2 cellular contexts compared by ENCODE assay signal in genomic region chr16:11420067-11420466, GRCh38.
DNase-seq lines count a peak whose midpoint lies in the region; ATAC-seq, FAIRE-seq and TF ChIP-seq lines count a peak whose summit lies in the region.
"Not testable (repeated sequence)": the region's sequence is repeated elsewhere in the genome, so short reads cannot be mapped to it uniquely, and the experiment has no call there.

No MANE protein-coding gene starts in this region.

- TF ChIP-seq RAD21 in K562 (CRISPR knock-in tag; conservative IDR thresholded peaks at IDR 0.05 in 1 of 2, IDR thresholded peaks at IDR 0.05 in 1 of 2), result not testable (repeated sequence)

- not testable (repeated sequence) for H3K36me3 ChIP-seq in HEK293 (ENCODE audit: control insufficient read depth in 2 of 2, insufficient read depth in 1 of 2, low read length in 2 of 2); K562 (ENCODE audit: control insufficient read depth, insufficient read depth, low read length)

- H3K4me3 ChIP-seq in HEK293 (ENCODE audit: low read depth, low read length); K562: not testable (repeated sequence)

- not testable (repeated sequence) for H3K79me2 ChIP-seq in K562 (ENCODE audit: control insufficient read depth, insufficient read depth, low read length)

- not testable (repeated sequence) for BruUV-seq in K562 (replicated peaks; lab: Mats Ljungman, UMichigan)

- H3K27ac ChIP-seq in HEK293 (ENCODE audit: extremely low read depth, low read depth, low read length); K562 (ENCODE audit: extremely low read depth, low read depth, low read length): not testable (repeated sequence)

- TF ChIP-seq EP300 in K562 (IDR thresholded peaks at IDR 0.05; ENCODE audit: low read length), result not testable (repeated sequence)

- DNase-seq in K562 (ENCODE audit: extremely low read depth in 1 of 4, low spot score in 3 of 4), result not testable (repeated sequence)

- CTCF ChIA-PET in HEK293 (lab: Yijun Ruan, JAX); K562 (lab: Yijun Ruan, JAX; ENCODE audit: low intra/inter-chr PET ratio): not testable (repeated sequence)

- not testable (repeated sequence) for H4K20me1 ChIP-seq in K562 (replicated peaks; ENCODE audit: control insufficient read depth, insufficient read depth, low read length)

- H3K4me2 ChIP-seq in K562 (ENCODE audit: insufficient read depth, low read length), result not testable (repeated sequence)

- in situ Hi-C loops in K562 (cut with MboI), result not testable (repeated sequence)

- intact Hi-C loops in K562 (cut with micrococcal nuclease), result not testable (repeated sequence)

- H3K9me1 ChIP-seq in K562 (ENCODE audit: control insufficient read depth, insufficient read depth, low read length), result not testable (repeated sequence)

- H2AFZ ChIP-seq in K562 (ENCODE audit: low read depth, low read length), result not testable (repeated sequence)

- POLR2A ChIA-PET in HEK293 (lab: Yijun Ruan, JAX); K562 (lab: Yijun Ruan, JAX): not testable (repeated sequence)

- TF ChIP-seq CTCF in HEK293 (tag by site-specific recombination; IDR thresholded peaks at IDR 0.05); K562 (IDR thresholded peaks at IDR 0.05 in 2 of 3, conservative IDR thresholded peaks at IDR 0.05 in 1 of 3; ENCODE audit: insufficient read depth in 2 of 3, low read depth in 1 of 3, low read length in 3 of 3): not testable (repeated sequence)

- H3K9ac ChIP-seq in K562 (ENCODE audit: insufficient read depth in 1 of 2, low read depth in 2 of 2, low read length in 2 of 2), result not testable (repeated sequence)

- not testable (repeated sequence) for H3K4me1 ChIP-seq in HEK293 (ENCODE audit: control insufficient read depth, insufficient read depth, low read length)
- H3K4me1 ChIP-seq in K562 (replicated peaks in 1 of 2; ENCODE audit: control insufficient read depth in 2 of 2, insufficient read depth in 2 of 2, low read length in 2 of 2), result peaks cover 0 to 18% of the 10 kb centered on the region in 2 experiments; a peak in 2 of 5 replicates

- not testable (repeated sequence) for ATAC-seq in K562

- H3K27me3 ChIP-seq in K562 (ENCODE audit: control insufficient read depth in 2 of 2, insufficient read depth in 2 of 2, low read length in 2 of 2), result peaks cover 24 to 65% of the 10 kb centered on the region in 2 experiments; a peak in 4 of 5 replicates

- TF ChIP-seq POLR2A in K562 (conservative IDR thresholded peaks at IDR 0.05), result not testable (repeated sequence)

- not testable (repeated sequence) for FAIRE-seq in K562 (lab: Jason Lieb, UNC)

- WGBS in K562 (ENCODE audit: insufficient coverage, low coverage, missing lambda C conversion rate), result no CpG with 5 or more reads among the region's 4 CpGs

- not testable (repeated sequence) for H3K9me3 ChIP-seq in HEK293 (ENCODE audit: control insufficient read depth, insufficient read depth, low read depth, low read length); K562 (replicated peaks; ENCODE audit: control insufficient read depth, insufficient read depth, low read depth, low read length)

TF ChIP-seq in HEK293, 187 proteins besides CTCF, POLR2A, EP300 and RAD21:
- TF ChIP-seq ZNF146 (tag by site-specific recombination; IDR thresholded peaks at IDR 0.05), result peak; percentile 93

TF ChIP-seq in K562, 482 proteins besides CTCF, POLR2A, EP300 and RAD21:
- TF ChIP-seq ZNF146 (CRISPR knock-in tag; IDR thresholded peaks at IDR 0.05; ENCODE audit: unreplicated experiment), result peak; percentile 45
